Comparison of ENCODE assay signal across 25 cellular contexts in the genomic region with DNA sequence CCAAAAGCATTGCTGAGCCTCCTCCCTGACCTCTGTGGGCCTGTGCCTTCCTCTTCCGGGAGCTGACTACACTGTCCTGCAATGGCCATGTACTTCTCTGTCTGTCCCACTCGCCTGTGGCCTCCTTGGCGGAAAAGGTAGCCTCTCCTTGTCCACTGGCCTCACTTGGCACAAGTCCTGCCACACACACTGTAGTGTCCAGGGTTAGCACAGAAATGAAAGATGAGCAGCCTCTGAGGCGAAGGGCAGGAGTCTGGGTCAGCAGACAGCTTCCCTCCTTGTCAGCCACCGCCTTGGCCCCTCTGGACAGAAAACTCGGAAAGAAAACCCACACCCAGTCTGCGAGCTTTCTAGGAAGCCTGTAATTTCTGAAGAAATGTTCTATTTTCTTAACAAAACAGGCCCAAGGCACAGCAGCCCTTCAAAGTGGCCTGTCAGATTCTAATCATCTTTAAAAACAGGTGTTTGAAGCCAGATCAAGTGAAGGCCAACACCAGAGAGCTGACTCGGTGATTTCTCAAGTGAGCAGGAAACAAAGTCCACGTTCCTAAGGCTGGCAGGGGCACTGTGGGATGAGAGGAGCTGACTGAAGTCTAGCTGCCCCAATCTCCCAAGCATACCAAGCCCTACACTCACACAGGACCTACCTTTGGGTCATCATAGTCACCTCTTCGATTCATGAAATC.
DNase-seq lines count a peak whose midpoint lies in the region; ATAC-seq, FAIRE-seq and TF ChIP-seq lines count a peak whose summit lies in the region.
"Had no signal": no experiment of that assay in that cellular context is flagged by ENCODE, and none has a peak within 500 bp of the region (broad histone marks: within the 10 kb centered on the region; RNA-seq: fewer than 3 reads in every experiment).

No MANE protein-coding gene starts in this region.

- no peak for DNase-seq in activated T-cell treated with anti-CD3 and anti-CD28 coated beads, Interleukin-2, amount 50 U/mL, for 72 hours
- no peak for DNase-seq in activated T-cell treated with anti-CD3 and anti-CD28 coated beads, Interleukin-2, amount 50 U/mL, for 24 hours
- DNase-seq in kidney, result no peak
- DNase-seq in gastrocnemius medialis, result peak; percentile 46 to 91
- DNase-seq in thyroid gland, result peak; percentile 25 to 38
- no peak for DNase-seq in NCI-H510A (lab: John Stamatoyannopoulos, UW)
- no peak for DNase-seq in occipital lobe (lab: John Stamatoyannopoulos, UW)
- DNase-seq in vagina (ENCODE audit: extremely low spot score in 2 of 2), result no peak
- DNase-seq: DMS53, GOT3, HFFc6, NCI-H1048, NCI-H1417, NCI-H1694, NCI-H2029 treated with DMSO at 0.1 percent for 48 hours, NCI-H446 treated with DMSO at 0.1 percent for 48 hours, NCI-H526 treated with DMSO at 0.1 percent for 48 hours, PC-9, Right ventricle myocardium superior had no signal

- peaks cover 6 to 29% of the 10 kb centered on the region in 2 donors for H3K36me3 Mint-ChIP-seq in activated T-cell treated with anti-CD3 and anti-CD28 coated beads, Interleukin-2, amount 50 U/mL, for 72 hours (ENCODE audit: insufficient read depth in 2 of 2)
- peaks cover 98% of the 10 kb centered on the region for H3K36me3 Mint-ChIP-seq in activated T-cell treated with anti-CD3 and anti-CD28 coated beads, Interleukin-2, amount 50 U/mL, for 24 hours (ENCODE audit: low read depth)

- ATAC-seq in activated T-cell treated with anti-CD3 and anti-CD28 coated beads, Interleukin-2, amount 50 U/mL, for 72 hours (replicated peaks in 1 of 2), result no peak
- peak; percentile 72 to 81 for ATAC-seq in gastrocnemius medialis

- H3K27ac Mint-ChIP-seq in activated T-cell treated with anti-CD3 and anti-CD28 coated beads, Interleukin-2, amount 50 U/mL, for 72 hours, result peak overlapping the region; percentile 9
- no peak overlapping the region for H3K27ac Mint-ChIP-seq in activated T-cell treated with anti-CD3 and anti-CD28 coated beads, Interleukin-2, amount 50 U/mL, for 24 hours
- H3K27ac Mint-ChIP-seq: HFFc6, IgD-negative memory B cell had no signal

- no peak for TF ChIP-seq CTCF in kidney (IDR thresholded peaks at IDR 0.05; ENCODE audit: borderline replicate concordance, extremely low read depth, insufficient read depth)
- TF ChIP-seq CTCF in gastrocnemius medialis (IDR thresholded peaks at IDR 0.05 in 4 of 5, conservative IDR thresholded peaks at IDR 0.05 in 1 of 5), result no peak
- no peak for TF ChIP-seq CTCF in thyroid gland (IDR thresholded peaks at IDR 0.05)
- no peak for TF ChIP-seq CTCF in vagina (IDR thresholded peaks at IDR 0.05)

- no peaks in the 10 kb centered on the region for H3K9me3 Mint-ChIP-seq in activated T-cell treated with anti-CD3 and anti-CD28 coated beads, Interleukin-2, amount 50 U/mL, for 72 hours
- no peaks in the 10 kb centered on the region for H3K9me3 Mint-ChIP-seq in activated T-cell treated with anti-CD3 and anti-CD28 coated beads, Interleukin-2, amount 50 U/mL, for 24 hours
- H3K9me3 Mint-ChIP-seq: HFFc6, IgD-negative memory B cell had no signal

- in situ Hi-C loops in gastrocnemius medialis (cut with MboI; ENCODE audit: low sequenced_read_pairs in 4 of 4), result no loop called here

- intact Hi-C loops in kidney (cut with DNase I), result no loop called here
- intact Hi-C loops in gastrocnemius medialis (cut with DNase I; ENCODE audit: low total_unique reads), result loop anchor here (1.0 to 2.0 kb wide), 2 partner anchors 49 to 66 kb away; a partner anchor contains a TSS
- intact Hi-C loops in thyroid gland (cut with DNase I), result no loop called here
- intact Hi-C loops in vagina (cut with DNase I), result no loop called here

- TF ChIP-seq POLR2A in gastrocnemius medialis (IDR thresholded peaks at IDR 0.05) (no peak), thyroid gland (IDR thresholded peaks at IDR 0.05) (no peak), vagina (IDR thresholded peaks at IDR 0.05) (no peak)

- H3K9me3 ChIP-seq in kidney (ENCODE audit: control insufficient read depth in 1 of 2, low read length in 2 of 2) (no peaks in the 10 kb centered on the region), gastrocnemius medialis (no peaks in the 10 kb centered on the region), thyroid gland (no peaks in the 10 kb centered on the region), vagina (no peaks in the 10 kb centered on the region)
- H3K9me3 ChIP-seq: HAP-1 had no signal

- no peaks in the 10 kb centered on the region for H3K27me3 Mint-ChIP-seq in activated T-cell treated with anti-CD3 and anti-CD28 coated beads, Interleukin-2, amount 50 U/mL, for 72 hours (ENCODE audit: low read depth)
- no peaks in the 10 kb centered on the region for H3K27me3 Mint-ChIP-seq in activated T-cell treated with anti-CD3 and anti-CD28 coated beads, Interleukin-2, amount 50 U/mL, for 24 hours
- H3K27me3 Mint-ChIP-seq: IgD-negative memory B cell had no signal

- H3K4me3 ChIP-seq in kidney (ENCODE audit: low read length in 2 of 2), result no peak overlapping the region
- H3K4me3 ChIP-seq in gastrocnemius medialis, result no peak overlapping the region
- H3K4me3 ChIP-seq in thyroid gland (replicated peaks in 1 of 3), result no peak overlapping the region
- H3K4me3 ChIP-seq in vagina, result no peak overlapping the region
- H3K4me3 ChIP-seq: HAP-1, PC-9 had no signal

- H3K4me1 Mint-ChIP-seq in activated T-cell treated with anti-CD3 and anti-CD28 coated beads, Interleukin-2, amount 50 U/mL, for 72 hours (ENCODE audit: low read depth), result no peaks in the 10 kb centered on the region
- H3K4me1 Mint-ChIP-seq in activated T-cell treated with anti-CD3 and anti-CD28 coated beads, Interleukin-2, amount 50 U/mL, for 24 hours (ENCODE audit: low read depth), result no peaks in the 10 kb centered on the region
- H3K4me1 Mint-ChIP-seq: IgD-negative memory B cell had no signal

- H3K27me3 ChIP-seq in gastrocnemius medialis (no peaks in the 10 kb centered on the region), thyroid gland (no peaks in the 10 kb centered on the region), vagina (no peaks in the 10 kb centered on the region)

- no peak overlapping the region for H3K4me3 Mint-ChIP-seq in activated T-cell treated with anti-CD3 and anti-CD28 coated beads, Interleukin-2, amount 50 U/mL, for 72 hours
- no peak overlapping the region for H3K4me3 Mint-ChIP-seq in activated T-cell treated with anti-CD3 and anti-CD28 coated beads, Interleukin-2, amount 50 U/mL, for 24 hours
- H3K4me3 Mint-ChIP-seq: HFFc6, IgD-negative memory B cell had no signal

- peaks cover 19 to 21% of the 10 kb centered on the region in 2 donors for H3K4me1 ChIP-seq in kidney (ENCODE audit: control insufficient read depth in 1 of 2, insufficient read depth in 1 of 2, low read depth in 1 of 2, low read length in 2 of 2)
- H3K4me1 ChIP-seq in gastrocnemius medialis, result peaks cover 22 to 24% of the 10 kb centered on the region in 2 donors
- peaks cover 12% of the 10 kb centered on the region in 2 donors for H3K4me1 ChIP-seq in thyroid gland
- no peaks in the 10 kb centered on the region for H3K4me1 ChIP-seq in vagina
- H3K4me1 ChIP-seq: HAP-1 had no signal

- peak overlapping the region; percentile 40 to 79 for H3K27ac ChIP-seq in kidney (ENCODE audit: low read depth in 2 of 2, low read length in 2 of 2)
- peak overlapping the region; percentile 78 to 88 (median 82) for H3K27ac ChIP-seq in gastrocnemius medialis
- H3K27ac ChIP-seq in thyroid gland, result peak overlapping the region; percentile 11 to 66 (median 19)
- H3K27ac ChIP-seq in vagina, result no peak overlapping the region
- H3K27ac ChIP-seq: 22Rv1, KMS-11, PC-9 had no signal

- no peak overlapping the region for H3K9ac ChIP-seq in kidney (ENCODE audit: low read length in 2 of 2)
- H3K9ac ChIP-seq: KMS-11 had no signal

- WGBS in thyroid gland, 2 donors, result 78 to 86% methylated on average over 10 of the region's 10 CpGs

- H3K36me3 ChIP-seq in kidney (ENCODE audit: control insufficient read depth in 1 of 2, insufficient read depth in 2 of 2, low read length in 2 of 2) (peaks cover 57 to 67% of the 10 kb centered on the region in 2 donors), gastrocnemius medialis (peaks cover 0 to 81% of the 10 kb centered on the region in 2 donors), thyroid gland (peaks cover 82 to 88% of the 10 kb centered on the region in 2 donors), vagina (peaks cover 0 to 82% of the 10 kb centered on the region in 2 donors)

- FAIRE-seq in kidney (lab: Jason Lieb, UNC), result no peak
- FAIRE-seq: D721Med, G401.6 had no signal

Comparison
In these comparisons a context has a peak if more than half of its experiments do, and no peak if none do; other contexts are left out.
1. ATAC-seq: peak in gastrocnemius medialis (2 of 2); none in activated T-cell treated with anti-CD3 and anti-CD28 coated beads, Interleukin-2, amount 50 U/mL, for 72 hours (0 of 2).
2. DNase-seq: peak in gastrocnemius medialis (2 of 2) and thyroid gland (2 of 2); none in activated T-cell treated with anti-CD3 and anti-CD28 coated beads, Interleukin-2, amount 50 U/mL, for 72 hours (0 of 2), activated T-cell treated with anti-CD3 and anti-CD28 coated beads, Interleukin-2, amount 50 U/mL, for 24 hours (single experiment), kidney (single experiment), NCI-H510A (single experiment), occipital lobe (single experiment) and vagina (0 of 2).